8 cellular contexts compared by ENCODE assay signal in genomic region chr10:6044651-6045599, GRCh38. TPM values are rescaled to one million over a fixed set of nuclear protein-coding genes. Genes with fewer than 3 reads are reported as not detected.
DNase-seq lines count a peak whose midpoint lies in the region; ATAC-seq and TF ChIP-seq lines count a peak whose summit lies in the region.

No MANE protein-coding gene starts in this region.

- peak; percentile 35 for ATAC-seq in HG03108 (IDR thresholded peaks at IDR 0.05; ENCODE audit: unreplicated experiment)
- no peak for ATAC-seq in GM18505 (IDR thresholded peaks at IDR 0.05; ENCODE audit: unreplicated experiment)

- TF ChIP-seq POLR2A in GM18505 (IDR thresholded peaks at IDR 0.05; ENCODE audit: borderline replicate concordance, extremely low read depth, insufficient read depth, insufficient read length), result no peak

- peak; percentile 78 for DNase-seq in activated CD8-positive, alpha-beta memory T cell treated with anti-CD3 and anti-CD28 coated beads for 24 hours
- DNase-seq in activated CD8-positive, alpha-beta memory T cell treated with anti-CD3 and anti-CD28 coated beads, Interleukin-2, amount 50 U/mL, for 4 hours, result no peak
- peak; percentile 66 for DNase-seq in activated CD8-positive, alpha-beta memory T cell treated with anti-CD3 and anti-CD28 coated beads, Interleukin-2, amount 50 U/mL, for 48 hours
- DNase-seq in stimulated activated naive CD4-positive, alpha-beta T cell treated with Interleukin-2 at 50 U/mL for 16 hours (lab: John Stamatoyannopoulos, UW), result peak; percentile 36
- no peak for DNase-seq in A172 (ENCODE audit: low spot score)
- no peak for DNase-seq in GM19240 (ENCODE audit: insufficient read length, low spot score)

RNA-seq across cellular contexts. Expression of gene IL2RA, which starts 17.2 kb away (rescaled TPM):
- total RNA-seq in A172 (2014; rRNA removed; shearing (Covaris generic)), result not detected in 2 replicates

RNA-seq across cellular contexts. Expression of gene RBM17, which starts 43.9 kb away (rescaled TPM):
- total RNA-seq in A172 (2014; rRNA removed; shearing (Covaris generic)), result 56.5 and 70.3 TPM in 2 replicates

Comparison
In these comparisons a context has a peak if more than half of its experiments do, and no peak if none do; other contexts are left out.
1. DNase-seq: peak in activated CD8-positive, alpha-beta memory T cell treated with anti-CD3 and anti-CD28 coated beads for 24 hours (single experiment), activated CD8-positive, alpha-beta memory T cell treated with anti-CD3 and anti-CD28 coated beads, Interleukin-2, amount 50 U/mL, for 48 hours (single experiment) and stimulated activated naive CD4-positive, alpha-beta T cell treated with Interleukin-2 at 50 U/mL for 16 hours (single experiment); none in activated CD8-positive, alpha-beta memory T cell treated with anti-CD3 and anti-CD28 coated beads, Interleukin-2, amount 50 U/mL, for 4 hours (single experiment), A172 (single experiment) and GM19240 (single experiment).